Comparison of ENCODE assay signal across 8 cellular contexts in genomic region chr22:30695351-30695762, GRCh38. TPM values are rescaled to one million over a fixed set of nuclear protein-coding genes. Genes with fewer than 3 reads are reported as not detected.
A peak's percentile ranks its signal among the peaks of the same experiment; 100 is the strongest.
DNase-seq lines count a peak whose midpoint lies in the region; ATAC-seq and TF ChIP-seq lines count a peak whose summit lies in the region.

No MANE protein-coding gene starts in this region.

- intact Hi-C loops in dendritic cell treated with granulocyte-macrophage colony-stimulating factor and Interleukin-4, amounts not matched to agents 40 ng/mL and 50 ng/mL, for 4 days (cut with micrococcal nuclease) = loop anchor here (10.0 kb wide), 1 partner anchor 61 kb away; the partner anchor contains the start of gene SLC35E4
- intact Hi-C loops in uterus (cut with DNase I; ENCODE audit: low total_unique reads) = no loop called here

- H3K36me3 Mint-ChIP-seq in activated naive CD8-positive, alpha-beta T cell = no peaks in the 10 kb centered on the region
- no peaks in the 10 kb centered on the region for H3K36me3 Mint-ChIP-seq in activated naive CD8-positive, alpha-beta T cell treated with anti-CD3 and anti-CD28 coated beads, Interleukin-2, amount 50 U/mL, for 24 hours (ENCODE audit: low read depth)
- H3K36me3 Mint-ChIP-seq in dendritic cell treated with granulocyte-macrophage colony-stimulating factor and Interleukin-4, amounts not matched to agents 40 ng/mL and 50 ng/mL, for 4 days (ENCODE audit: low read depth) = no peaks in the 10 kb centered on the region

- H3K36me3 ChIP-seq in mucosa of rectum (ENCODE audit: control insufficient read depth in 2 of 2, insufficient read depth in 2 of 2, low read length in 2 of 2) = no peaks in the 10 kb centered on the region
- no peaks in the 10 kb centered on the region for H3K36me3 ChIP-seq in uterus

- H3K27me3 ChIP-seq in mucosa of rectum (ENCODE audit: control insufficient read depth in 2 of 2, insufficient read depth in 2 of 2, low read length in 2 of 2) = no peaks in the 10 kb centered on the region
- H3K27me3 ChIP-seq in uterus = no peaks in the 10 kb centered on the region

- H3K27ac ChIP-seq in mucosa of rectum (ENCODE audit: low read depth in 2 of 2, low read length in 2 of 2) (no peak overlapping the region), uterus (peak overlapping the region in 1 of 2 donors; percentile 20)

- TF ChIP-seq CTCF in uterus (IDR thresholded peaks at IDR 0.05) = no peak

- H3K27me3 Mint-ChIP-seq in activated naive CD8-positive, alpha-beta T cell = peaks cover 3% of the 10 kb centered on the region
- peaks cover 22% of the 10 kb centered on the region for H3K27me3 Mint-ChIP-seq in activated naive CD8-positive, alpha-beta T cell treated with anti-CD3 and anti-CD28 coated beads, Interleukin-2, amount 50 U/mL, for 24 hours
- peaks cover 69% of the 10 kb centered on the region for H3K27me3 Mint-ChIP-seq in dendritic cell treated with granulocyte-macrophage colony-stimulating factor and Interleukin-4, amounts not matched to agents 40 ng/mL and 50 ng/mL, for 4 days

- TF ChIP-seq POLR2A in uterus (IDR thresholded peaks at IDR 0.05) = no peak

- H3K27ac Mint-ChIP-seq in activated naive CD8-positive, alpha-beta T cell = no peak overlapping the region
- no peak overlapping the region for H3K27ac Mint-ChIP-seq in activated naive CD8-positive, alpha-beta T cell treated with anti-CD3 and anti-CD28 coated beads, Interleukin-2, amount 50 U/mL, for 24 hours
- H3K27ac Mint-ChIP-seq in dendritic cell treated with granulocyte-macrophage colony-stimulating factor and Interleukin-4, amounts not matched to agents 40 ng/mL and 50 ng/mL, for 4 days = no peak overlapping the region

- DNase-seq in activated naive CD8-positive, alpha-beta T cell treated with anti-CD3 and anti-CD28 coated beads, Interleukin-2, amount 50 U/mL, for 24 hours = no peak
- peak; percentile 17 to 24 for DNase-seq in uterus
- no peak for DNase-seq in foreskin melanocyte

- peak overlapping the region; percentile 68 to 74 for H3K4me3 ChIP-seq in mucosa of rectum (ENCODE audit: low read length in 2 of 2)
- H3K4me3 ChIP-seq in uterus = peak overlapping the region; percentile 31 to 69

- H3K4me1 ChIP-seq in mucosa of rectum (ENCODE audit: control insufficient read depth in 2 of 2, insufficient read depth in 2 of 2, low read length in 2 of 2) (peaks cover 6 to 12% of the 10 kb centered on the region in 2 donors), uterus (peaks cover 0 to 8% of the 10 kb centered on the region in 2 donors)

- H3K9me3 ChIP-seq in mucosa of rectum (ENCODE audit: control insufficient read depth in 2 of 2, low read length in 2 of 2) (no peaks in the 10 kb centered on the region), uterus (no peaks in the 10 kb centered on the region)

- H3K4me3 Mint-ChIP-seq in activated naive CD8-positive, alpha-beta T cell = peak overlapping the region; percentile 82
- H3K4me3 Mint-ChIP-seq in activated naive CD8-positive, alpha-beta T cell treated with anti-CD3 and anti-CD28 coated beads, Interleukin-2, amount 50 U/mL, for 24 hours = no peak overlapping the region
- peak overlapping the region; percentile 61 for H3K4me3 Mint-ChIP-seq in dendritic cell treated with granulocyte-macrophage colony-stimulating factor and Interleukin-4, amounts not matched to agents 40 ng/mL and 50 ng/mL, for 4 days

- H3K4me1 Mint-ChIP-seq in activated naive CD8-positive, alpha-beta T cell (ENCODE audit: low read depth) = peaks cover 13% of the 10 kb centered on the region
- peaks cover 7% of the 10 kb centered on the region for H3K4me1 Mint-ChIP-seq in activated naive CD8-positive, alpha-beta T cell treated with anti-CD3 and anti-CD28 coated beads, Interleukin-2, amount 50 U/mL, for 24 hours
- no peaks in the 10 kb centered on the region for H3K4me1 Mint-ChIP-seq in dendritic cell treated with granulocyte-macrophage colony-stimulating factor and Interleukin-4, amounts not matched to agents 40 ng/mL and 50 ng/mL, for 4 days (ENCODE audit: low read depth)

- H3K9me3 Mint-ChIP-seq in activated naive CD8-positive, alpha-beta T cell (ENCODE audit: low read depth) = no peaks in the 10 kb centered on the region
- no peaks in the 10 kb centered on the region for H3K9me3 Mint-ChIP-seq in activated naive CD8-positive, alpha-beta T cell treated with anti-CD3 and anti-CD28 coated beads, Interleukin-2, amount 50 U/mL, for 24 hours
- no peaks in the 10 kb centered on the region for H3K9me3 Mint-ChIP-seq in dendritic cell treated with granulocyte-macrophage colony-stimulating factor and Interleukin-4, amounts not matched to agents 40 ng/mL and 50 ng/mL, for 4 days

- peak overlapping the region; percentile 47 to 81 for H3K9ac ChIP-seq in mucosa of rectum (ENCODE audit: low read depth in 1 of 2, low read length in 2 of 2)

- ATAC-seq in activated naive CD8-positive, alpha-beta T cell treated with anti-CD3 and anti-CD28 coated beads, Interleukin-2, amount 50 U/mL, for 24 hours = no peak
- ATAC-seq in GM21447 (IDR thresholded peaks at IDR 0.05; ENCODE audit: unreplicated experiment) (no peak), HG03442 (IDR thresholded peaks at IDR 0.05; ENCODE audit: unreplicated experiment) (no peak)

RNA-seq across cellular contexts. Expression of gene OSBP2, which starts 0.7 kb away (rescaled TPM):
- total RNA-seq in uterus = 1 to 10 TPM in 3 of 4 donors, not detected in 1; 3.3 to 7.7 (median 4.6) TPM

RNA-seq across cellular contexts. Expression of gene DUSP18, which starts 27.7 kb away (rescaled TPM):
- 10 to 100 TPM in 1 of 4 donors, 1 to 10 TPM in 2, under 1 TPM in 1; 0.88 to 10.6 (median 9.8) TPM for total RNA-seq in uterus

RNA-seq across cellular contexts. Expression of gene SLC35E4, which starts 59.8 kb away (rescaled TPM):
- total RNA-seq in uterus = 10 to 100 TPM in 1 of 4 donors, 1 to 10 TPM in 1, under 1 TPM in 2; 0.29 to 11.7 (median 3.0) TPM

Comparison
In these comparisons a context has a peak if more than half of its experiments do, and no peak if none do; other contexts are left out.
1. DNase-seq: peak in uterus (2 of 2); none in activated naive CD8-positive, alpha-beta T cell treated with anti-CD3 and anti-CD28 coated beads, Interleukin-2, amount 50 U/mL, for 24 hours (single experiment) and foreskin melanocyte (single experiment).